36 cellular contexts compared by ENCODE assay signal in the genomic region with DNA sequence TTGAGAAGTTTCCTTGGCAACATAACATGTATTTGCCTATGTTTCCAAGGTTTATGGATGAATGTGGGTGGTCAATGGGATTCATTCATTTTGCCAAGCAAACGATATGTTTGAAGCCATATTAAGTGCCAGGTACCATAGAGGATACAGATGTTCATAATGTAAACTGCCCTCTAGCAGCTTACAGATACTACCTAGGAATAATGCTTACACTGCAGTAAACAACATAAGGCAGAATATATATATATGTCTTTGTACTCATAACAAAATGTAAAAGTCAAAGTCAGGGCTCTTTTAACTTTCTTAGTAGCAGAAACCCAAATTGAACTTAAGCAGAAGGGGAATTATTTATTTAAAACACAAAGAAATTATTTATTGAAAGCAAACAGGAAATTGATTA.
DNase-seq lines count a peak whose midpoint lies in the region; ATAC-seq, FAIRE-seq and TF ChIP-seq lines count a peak whose summit lies in the region.
"Had no signal": no experiment of that assay in that cellular context is flagged by ENCODE, and none has a peak within 500 bp of the region (broad histone marks: within the 10 kb centered on the region; RNA-seq: fewer than 3 reads in every experiment).

No MANE protein-coding gene starts in this region.

- H4K8ac ChIP-seq in IMR-90 (ENCODE audit: low read depth in 2 of 2, low read length in 2 of 2) = no peak overlapping the region

- ATAC-seq in HepG2 (no peak), right lobe of liver (no peak), A549 (no peak), IMR-90 (ENCODE audit: low read depth) (no peak), GM21619 (IDR thresholded peaks at IDR 0.05; ENCODE audit: unreplicated experiment) (no peak)
- ATAC-seq: CD8-positive, alpha-beta T cell had no signal

- TF ChIP-seq EP300 in HepG2 (IDR thresholded peaks at IDR 0.05; ENCODE audit: low read depth in 2 of 2, low read length in 2 of 2) = no peak
- no peak for TF ChIP-seq EP300 in HepG2 (CRISPR knock-in tag; IDR thresholded peaks at IDR 0.05; ENCODE audit: borderline replicate concordance)
- TF ChIP-seq EP300 in A549 (IDR thresholded peaks at IDR 0.05) = no peak

- H3K56ac ChIP-seq in IMR-90 (ENCODE audit: extremely low read depth, insufficient read depth, low read length) = no peak overlapping the region

- no peaks in the 10 kb centered on the region for H3K9me3 Mint-ChIP-seq in nephron
- H3K9me3 Mint-ChIP-seq: CD14-positive monocyte; CD4-positive, alpha-beta T cell; CD8-positive, alpha-beta T cell had no signal

- H3K36me3 ChIP-seq in HepG2 (replicated peaks in 1 of 2; ENCODE audit: control insufficient read depth in 1 of 2, insufficient read depth in 2 of 2, low read length in 2 of 2) (no peaks in the 10 kb centered on the region), right lobe of liver (no peaks in the 10 kb centered on the region), IMR-90 (ENCODE audit: control insufficient read depth, insufficient read depth, low read length) (no peaks in the 10 kb centered on the region)
- H3K36me3 ChIP-seq: BE2C; BLaER1; BLaER1 treated with 17β-estradiol and CSF1 and Interleukin-3, amounts not matched to agents 10 nM and 100 nM had no signal

- H3K9me1 ChIP-seq in IMR-90 (ENCODE audit: insufficient read depth, low read length) = no peaks in the 10 kb centered on the region; the same call in 1 of the 2 replicates

- in situ Hi-C loops in HepG2 (cut with HindIII; ENCODE audit: extremely low pct_ligation_motif_present, low pct_unique_long_range_greater_than_20kb) = no loop called here
- in situ Hi-C loops in IMR-90 (cut with MboI; ENCODE audit: low sequenced_read_pairs) = no loop called here

- H3K9me3 ChIP-seq in HepG2 (ENCODE audit: low read length) = no peaks in the 10 kb centered on the region
- H3K9me3 ChIP-seq in right lobe of liver = no peaks in the 10 kb centered on the region
- no peaks in the 10 kb centered on the region for H3K9me3 ChIP-seq in A549
- H3K9me3 ChIP-seq in IMR-90 (ENCODE audit: control insufficient read depth, insufficient read depth, low read length) = no peaks in the 10 kb centered on the region; the same call in 1 of the 2 replicates
- H3K9me3 ChIP-seq: BLaER1; BLaER1 treated with 17β-estradiol and CSF1 and Interleukin-3, amounts not matched to agents 10 nM and 100 nM; Caco-2 had no signal

- H3K4me3 ChIP-seq in HepG2 (replicated peaks in 1 of 3; ENCODE audit: insufficient read depth in 1 of 3, low read depth in 2 of 3, low read length in 3 of 3) = no peak overlapping the region
- H3K4me3 ChIP-seq in right lobe of liver = no peak overlapping the region
- H3K4me3 ChIP-seq in A549 = no peak overlapping the region
- H3K4me3 ChIP-seq in IMR-90 (ENCODE audit: insufficient read depth, low read depth, low read length) = no peak overlapping the region
- H3K4me3 ChIP-seq: BLaER1; BLaER1 treated with 17β-estradiol and CSF1 and Interleukin-3, amounts not matched to agents 10 nM and 100 nM had no signal

- POLR2A ChIA-PET in HepG2 (lab: Yijun Ruan, JAX) (no interaction called here), A549 (lab: Yijun Ruan, JAX) (no interaction called here), IMR-90 (lab: Charles Lee; ENCODE audit: unreplicated experiment) (no interaction called here)

- peaks cover 13% of the 10 kb centered on the region for H3K27me3 Mint-ChIP-seq in nephron (ENCODE audit: low read depth)
- H3K27me3 Mint-ChIP-seq: CD4-positive, CD25-positive, alpha-beta regulatory T cell had no signal

- H2BK20ac ChIP-seq in IMR-90 (ENCODE audit: low read depth, low read length) = no peak overlapping the region

- no peak overlapping the region for H2AFZ ChIP-seq in HepG2 (ENCODE audit: low read length)
- no peak overlapping the region for H2AFZ ChIP-seq in IMR-90 (replicated peaks; ENCODE audit: low read length, poor library complexity)

- dilution Hi-C loops in IMR-90 (cut with HindIII; ENCODE audit: low sequenced_read_pairs, unreplicated experiment) = no loop called here

- H2BK120ac ChIP-seq in IMR-90 (ENCODE audit: low read depth, low read length) = no peak overlapping the region

- H2BK5ac ChIP-seq in IMR-90 (ENCODE audit: low read depth, low read length, poor library complexity, severe bottlenecking) = no peak overlapping the region

- H3K4me3 Mint-ChIP-seq in nephron = no peak overlapping the region
- H3K4me3 Mint-ChIP-seq: B cell; CD14-positive monocyte; CD4-positive, alpha-beta memory T cell; CD4-positive, alpha-beta T cell; CD4-positive, CD25-positive, alpha-beta regulatory T cell; CD8-positive, alpha-beta memory T cell; CD8-positive, alpha-beta T cell had no signal

- H2BK15ac ChIP-seq in IMR-90 (ENCODE audit: low read depth, low read length) = no peak overlapping the region

- H4K20me1 ChIP-seq in HepG2 (ENCODE audit: insufficient read depth, low read length) (no peaks in the 10 kb centered on the region), IMR-90 (ENCODE audit: insufficient read depth, low read length) (no peaks in the 10 kb centered on the region)
- H4K20me1 ChIP-seq: BLaER1; BLaER1 treated with 17β-estradiol and CSF1 and Interleukin-3, amounts not matched to agents 10 nM and 100 nM had no signal

- no TSS peak for BruUV-seq in HepG2 (replicated peaks; lab: Mats Ljungman, UMichigan)
- no TSS peak for BruUV-seq in IMR-90 (replicated peaks; lab: Mats Ljungman, UMichigan)

- H3K79me2 ChIP-seq in HepG2 (ENCODE audit: insufficient read depth, low read length) = no peaks in the 10 kb centered on the region

- H4K5ac ChIP-seq in IMR-90 (ENCODE audit: low read depth, low read length) = no peak overlapping the region

- H4K91ac ChIP-seq in IMR-90 (ENCODE audit: insufficient read depth, low read depth, low read length) = no peak overlapping the region

- TF ChIP-seq RAD21 in HepG2 (CRISPR knock-in tag; IDR thresholded peaks at IDR 0.05) (no peak), A549 (conservative IDR thresholded peaks at IDR 0.05 in 1 of 2, IDR thresholded peaks at IDR 0.05 in 1 of 2) (no peak), IMR-90 (IDR thresholded peaks at IDR 0.05; ENCODE audit: low read length) (no peak)

- H3K4me1 ChIP-seq in HepG2 (ENCODE audit: insufficient read depth, low read length) (no peaks in the 10 kb centered on the region), right lobe of liver (no peaks in the 10 kb centered on the region), A549 (no peaks in the 10 kb centered on the region), IMR-90 (ENCODE audit: control insufficient read depth, insufficient read depth, low read length) (peaks cover 6% of the 10 kb centered on the region; the same call in 1 of the 2 replicates)
- H3K4me1 ChIP-seq: Caco-2 had no signal

- no peak overlapping the region for H3K9ac ChIP-seq in HepG2 (ENCODE audit: insufficient read depth, low read depth, low read length)
- no peak overlapping the region for H3K9ac ChIP-seq in IMR-90 (ENCODE audit: low read depth, low read length)
- H3K9ac ChIP-seq: BLaER1; BLaER1 treated with 17β-estradiol and CSF1 and Interleukin-3, amounts not matched to agents 10 nM and 100 nM had no signal

- FAIRE-seq in HepG2 (lab: Jason Lieb, UNC) (no peak), A549 (lab: Jason Lieb, UNC) (no peak)
- FAIRE-seq: A204.1, D721Med had no signal

- H2AK5ac ChIP-seq in IMR-90 (ENCODE audit: low read depth, low read length) = no peak overlapping the region

- DNase-seq in HepG2 (ENCODE audit: low spot score) (no peak), right lobe of liver (no peak), A549 (ENCODE audit: low read depth in 1 of 2, low spot score in 1 of 2) (no peak), IMR-90 (no peak), Ammon's horn (ENCODE audit: low spot score) (no peak), NK-92 (lab: John Stamatoyannopoulos, UW; ENCODE audit: unreplicated experiment) (no peak)
- DNase-seq: 8988T; ACHN; AML-193; BE2C; C1 segment of cervical spinal cord; Caco-2; Calu3; CD4-positive, alpha-beta memory T cell; CD4-positive, alpha-beta T cell; CD4-positive, CD25-positive, alpha-beta regulatory T cell; CD8-positive, alpha-beta memory T cell; CD8-positive, alpha-beta T cell; COR-L47; DMS 273 treated with DMSO at 0.1 percent for 48 hours; DMS153; DMS53; DMS79; DMS79 treated with DMSO at 0.1 percent for 48 hours; DND-41; EL had no signal

- CTCF ChIA-PET in HepG2 (lab: Yijun Ruan, JAX; ENCODE audit: low intra/inter-chr PET ratio, low total read pairs) (no interaction called here), A549 (lab: Yijun Ruan, JAX) (no interaction called here), IMR-90 (lab: Yijun Ruan, JAX) (no interaction called here)

- H3K23ac ChIP-seq in IMR-90 (ENCODE audit: low read depth, low read length) = no peak overlapping the region

- H3K4me2 ChIP-seq in HepG2 (ENCODE audit: low read depth, low read length) (no peak overlapping the region), A549 (no peak overlapping the region), IMR-90 (ENCODE audit: low read depth, low read length) (no peak overlapping the region)
- H3K4me2 ChIP-seq: BLaER1; BLaER1 treated with 17β-estradiol and CSF1 and Interleukin-3, amounts not matched to agents 10 nM and 100 nM had no signal

- no peak overlapping the region for H3K14ac ChIP-seq in IMR-90 (replicated peaks; ENCODE audit: low read depth, low read length)

- no peaks in the 10 kb centered on the region for H3K79me1 ChIP-seq in IMR-90 (ENCODE audit: low read depth in 1 of 2, low read length in 2 of 2)

- H3K4me1 Mint-ChIP-seq in nephron = peaks cover 19% of the 10 kb centered on the region
- H3K4me1 Mint-ChIP-seq: B cell; CD14-positive monocyte; CD4-positive, alpha-beta memory T cell; CD4-positive, CD25-positive, alpha-beta regulatory T cell; CD8-positive, alpha-beta memory T cell had no signal

- peak overlapping the region in 2 of 3 experiments; percentile 10 to 50 for H3K27ac Mint-ChIP-seq in nephron
- H3K27ac Mint-ChIP-seq: B cell; CD4-positive, alpha-beta memory T cell; CD4-positive, alpha-beta T cell; CD4-positive, CD25-positive, alpha-beta regulatory T cell; CD8-positive, alpha-beta memory T cell; CD8-positive, alpha-beta T cell had no signal

- H3K27me3 ChIP-seq in HepG2 (ENCODE audit: control insufficient read depth in 1 of 2, insufficient read depth in 2 of 2, low read length in 2 of 2) (peaks cover 0 to 20% of the 10 kb centered on the region in 2 experiments; a peak in 1 of 5 replicates), right lobe of liver (no peaks in the 10 kb centered on the region), IMR-90 (ENCODE audit: control insufficient read depth, insufficient read depth, low read length) (peaks cover 9% of the 10 kb centered on the region; the same call in 1 of the 2 replicates)
- H3K27me3 ChIP-seq: BE2C; BLaER1; BLaER1 treated with 17β-estradiol and CSF1 and Interleukin-3, amounts not matched to agents 10 nM and 100 nM had no signal

- H3K4ac ChIP-seq in IMR-90 (ENCODE audit: low read depth, low read length) = no peak overlapping the region

- H3K18ac ChIP-seq in IMR-90 (ENCODE audit: low read depth, low read length) = no peak overlapping the region

- TF ChIP-seq CTCF in HepG2 (CRISPR knock-in tag; IDR thresholded peaks at IDR 0.05) = no peak
- no peak for TF ChIP-seq CTCF in right lobe of liver (IDR thresholded peaks at IDR 0.05)
- TF ChIP-seq CTCF in A549 (IDR thresholded peaks at IDR 0.05) = no peak
- no peak for TF ChIP-seq CTCF in IMR-90 (conservative IDR thresholded peaks at IDR 0.05; ENCODE audit: low read depth, low read length)
- no peak for TF ChIP-seq CTCF in nephron (IDR thresholded peaks at IDR 0.05; ENCODE audit: unreplicated experiment in 3 of 3)

- TF ChIP-seq POLR2A in HepG2 (IDR thresholded peaks at IDR 0.05; ENCODE audit: insufficient read depth in 1 of 2, low read depth in 2 of 2, low read length in 2 of 2) (no peak), right lobe of liver (IDR thresholded peaks at IDR 0.05) (no peak), A549 (IDR thresholded peaks at IDR 0.05; ENCODE audit: low read length) (no peak), IMR-90 (IDR thresholded peaks at IDR 0.05; ENCODE audit: low read depth, low read length) (no peak)

- intact Hi-C loops in HepG2 (cut with micrococcal nuclease; ENCODE audit: unreplicated experiment) (no loop called here), right lobe of liver (cut with DNase I) (no loop called here), IMR-90 (cut with micrococcal nuclease) (no loop called here)

- H3K27ac ChIP-seq in HepG2 (ENCODE audit: extremely low read length, insufficient read depth, low read length) = no peak overlapping the region
- no peak overlapping the region for H3K27ac ChIP-seq in right lobe of liver
- no peak overlapping the region for H3K27ac ChIP-seq in A549
- H3K27ac ChIP-seq in IMR-90 (ENCODE audit: insufficient read depth, low read length) = no peak overlapping the region
- H3K27ac ChIP-seq: 22Rv1; BLaER1; BLaER1 treated with 17β-estradiol and CSF1 and Interleukin-3, amounts not matched to agents 10 nM and 100 nM; C4-2B had no signal

- WGBS in HepG2 (ENCODE audit: low lambda C conversion rate) = 2% methylated on average over 1 of the region's 1 CpG
- WGBS in right lobe of liver (ENCODE audit: insufficient coverage, low coverage, low lambda C conversion rate, missing lambda C conversion rate) = 50% methylated on average over 1 of the region's 1 CpG
- 4% methylated on average over 1 of the region's 1 CpG for WGBS in A549 (ENCODE audit: missing lambda C conversion rate)
- no CpG with 5 or more reads among the region's 1 CpG for WGBS in IMR-90 (ENCODE audit: extremely low coverage in 2 of 2, insufficient read length in 1 of 2), 2 experiments

- H2AK9ac ChIP-seq in IMR-90 (replicated peaks; ENCODE audit: low read depth, low read length, poor library complexity) = no peak overlapping the region

- H3K36me3 Mint-ChIP-seq in nephron (ENCODE audit: low read depth) = no peaks in the 10 kb centered on the region
- H3K36me3 Mint-ChIP-seq: CD14-positive monocyte; CD4-positive, alpha-beta memory T cell; CD4-positive, CD25-positive, alpha-beta regulatory T cell; CD8-positive, alpha-beta memory T cell; CD8-positive, alpha-beta T cell had no signal
